ENCODE assay signal across 22 cellular contexts in the genomic region with DNA sequence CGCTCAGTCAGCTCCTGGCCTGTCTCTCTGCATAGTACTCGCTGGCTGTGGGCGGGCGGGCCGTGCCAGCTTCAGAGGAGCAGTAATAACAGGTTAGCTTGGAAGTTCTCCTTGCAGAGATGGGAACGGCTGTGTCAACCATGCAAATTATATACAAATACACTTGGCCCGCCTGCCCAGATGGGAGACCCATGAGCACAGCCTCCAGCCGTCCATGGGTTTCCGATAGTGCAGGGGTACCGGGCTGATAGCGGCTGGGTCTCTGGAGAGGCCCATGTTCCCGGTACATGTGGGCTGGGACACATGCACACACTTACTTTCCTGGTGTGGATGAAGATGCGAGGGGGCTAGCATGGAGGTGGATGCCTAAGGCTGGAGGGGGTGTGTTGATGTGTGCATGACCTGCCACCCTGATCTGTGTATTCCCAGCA. TPM values are rescaled to one million over a fixed set of nuclear protein-coding genes. Genes with fewer than 3 reads are reported as not detected.
A peak's percentile ranks its signal among the peaks of the same experiment; 100 is the strongest.
DNase-seq lines count a peak whose midpoint lies in the region; ATAC-seq, FAIRE-seq and TF ChIP-seq lines count a peak whose summit lies in the region.
"Had no signal": no experiment of that assay in that cellular context is flagged by ENCODE, and none has a peak within 500 bp of the region (broad histone marks: within the 10 kb centered on the region; RNA-seq: fewer than 3 reads in every experiment).

No MANE protein-coding gene starts in this region.

- ATAC-seq in natural killer cell (no peak), pancreas (no peak)
- ATAC-seq in natural killer cell treated with Interleukin-12 subunit alpha and Interleukin-12 subunit beta and Interleukin-15 and Interleukin-18, amount 100 ng/mL, for 72 hours, result no peak
- ATAC-seq in effector memory CD8-positive, alpha-beta T cell (replicated peaks), result no peak
- ATAC-seq: gastrocnemius medialis, GM23338, sciatic nerve had no signal

- TF ChIP-seq POLR2A in Peyer's patch (IDR thresholded peaks at IDR 0.05), result no peak

- peaks cover 63 to 80% of the 10 kb centered on the region in 2 donors for H3K4me1 Mint-ChIP-seq in natural killer cell
- H3K4me1 Mint-ChIP-seq in natural killer cell treated with Interleukin-12 subunit alpha and Interleukin-12 subunit beta and Interleukin-15 and Interleukin-18, amount 100 ng/mL, for 72 hours (ENCODE audit: low read depth in 2 of 2), result peaks cover 66 to 70% of the 10 kb centered on the region in 2 donors
- H3K4me1 Mint-ChIP-seq in effector memory CD8-positive, alpha-beta T cell (ENCODE audit: low read depth in 2 of 2), result peaks cover 85 to 88% of the 10 kb centered on the region in 2 donors
- H3K4me1 Mint-ChIP-seq: GM23338 had no signal

- intact Hi-C loops in natural killer cell (cut with micrococcal nuclease) (loop anchor here (1.0 to 2.0 kb wide), 3 partner anchors 8 to 34 kb away; no protein-coding TSS in a partner anchor), pancreas (cut with DNase I) (no loop called here)

- H3K27me3 ChIP-seq in Peyer's patch, result no peaks in the 10 kb centered on the region
- H3K27me3 ChIP-seq in thymus (ENCODE audit: control insufficient read depth, insufficient read depth), result no peaks in the 10 kb centered on the region
- H3K27me3 ChIP-seq in pancreas, result no peaks in the 10 kb centered on the region
- H3K27me3 ChIP-seq: gastrocnemius medialis had no signal

- TF ChIP-seq CTCF in natural killer cell (IDR thresholded peaks at IDR 0.05), result no peak
- no peak for TF ChIP-seq CTCF in Peyer's patch (IDR thresholded peaks at IDR 0.05)
- TF ChIP-seq CTCF in pancreas (IDR thresholded peaks at IDR 0.05), result no peak

- FAIRE-seq in pancreas (lab: Jason Lieb, UNC), result no peak

- H3K4me3 ChIP-seq in Peyer's patch, result no peak overlapping the region
- no peak overlapping the region for H3K4me3 ChIP-seq in thymus (ENCODE audit: low read length)
- H3K4me3 ChIP-seq in pancreas, result no peak overlapping the region
- H3K4me3 ChIP-seq: gastrocnemius medialis, GM23338 had no signal

- H3K36me3 ChIP-seq in Peyer's patch, result no peaks in the 10 kb centered on the region
- no peaks in the 10 kb centered on the region for H3K36me3 ChIP-seq in thymus (ENCODE audit: control insufficient read depth, insufficient read depth)
- no peaks in the 10 kb centered on the region for H3K36me3 ChIP-seq in pancreas
- H3K36me3 ChIP-seq: gastrocnemius medialis had no signal

- H3K36me3 Mint-ChIP-seq in natural killer cell, result no peaks in the 10 kb centered on the region
- peaks cover 4% of the 10 kb centered on the region for H3K36me3 Mint-ChIP-seq in natural killer cell treated with Interleukin-12 subunit alpha and Interleukin-12 subunit beta and Interleukin-15 and Interleukin-18, amount 100 ng/mL, for 72 hours
- peaks cover 38% of the 10 kb centered on the region for H3K36me3 Mint-ChIP-seq in effector memory CD8-positive, alpha-beta T cell (ENCODE audit: insufficient read depth)

- H3K27me3 Mint-ChIP-seq in natural killer cell (ENCODE audit: low read depth in 2 of 2), result peaks cover 9 to 10% of the 10 kb centered on the region in 2 donors
- peaks cover 8 to 10% of the 10 kb centered on the region in 2 donors for H3K27me3 Mint-ChIP-seq in natural killer cell treated with Interleukin-12 subunit alpha and Interleukin-12 subunit beta and Interleukin-15 and Interleukin-18, amount 100 ng/mL, for 72 hours
- H3K27me3 Mint-ChIP-seq in effector memory CD8-positive, alpha-beta T cell, result no peaks in the 10 kb centered on the region

- no peaks in the 10 kb centered on the region for H3K9me3 Mint-ChIP-seq in natural killer cell
- H3K9me3 Mint-ChIP-seq in natural killer cell treated with Interleukin-12 subunit alpha and Interleukin-12 subunit beta and Interleukin-15 and Interleukin-18, amount 100 ng/mL, for 72 hours, result no peaks in the 10 kb centered on the region
- no peaks in the 10 kb centered on the region for H3K9me3 Mint-ChIP-seq in effector memory CD8-positive, alpha-beta T cell
- H3K9me3 Mint-ChIP-seq: GM23338 had no signal

- H3K27ac Mint-ChIP-seq in natural killer cell, result peak overlapping the region; percentile 92 to 95
- peak overlapping the region in 1 of 2 donors; percentile 8 for H3K27ac Mint-ChIP-seq in natural killer cell treated with Interleukin-12 subunit alpha and Interleukin-12 subunit beta and Interleukin-15 and Interleukin-18, amount 100 ng/mL, for 72 hours
- H3K27ac Mint-ChIP-seq in effector memory CD8-positive, alpha-beta T cell, result peak overlapping the region; percentile 98 to 99
- H3K27ac Mint-ChIP-seq: GM23338 had no signal

- H3K4me3 Mint-ChIP-seq in natural killer cell, result no peak overlapping the region
- H3K4me3 Mint-ChIP-seq in natural killer cell treated with Interleukin-12 subunit alpha and Interleukin-12 subunit beta and Interleukin-15 and Interleukin-18, amount 100 ng/mL, for 72 hours, result no peak overlapping the region
- peak overlapping the region; percentile 74 to 76 for H3K4me3 Mint-ChIP-seq in effector memory CD8-positive, alpha-beta T cell
- H3K4me3 Mint-ChIP-seq: GM23338 had no signal

- H3K27ac ChIP-seq in Peyer's patch (peak overlapping the region; percentile 13 to 72 (median 44)), thymus (ENCODE audit: low read depth) (peak overlapping the region; percentile 68), pancreas (no peak overlapping the region)
- H3K27ac ChIP-seq: RWPE1 had no signal

- no peaks in the 10 kb centered on the region for H3K9me3 ChIP-seq in Peyer's patch
- H3K9me3 ChIP-seq in thymus (ENCODE audit: control insufficient read depth), result no peaks in the 10 kb centered on the region
- H3K9me3 ChIP-seq in pancreas, result no peaks in the 10 kb centered on the region
- H3K9me3 ChIP-seq: gastrocnemius medialis had no signal

- DNase-seq in natural killer cell (no peak), Peyer's patch (no peak), middle frontal gyrus (ENCODE audit: extremely low spot score, low spot score) (no peak), pancreas (no peak)
- no peak for DNase-seq in natural killer cell treated with Interleukin-12 subunit alpha and Interleukin-12 subunit beta and Interleukin-15 and Interleukin-18, amount 100 ng/mL, for 72 hours (ENCODE audit: low spot score)
- no peak for DNase-seq in effector memory CD8-positive, alpha-beta T cell
- DNase-seq in stimulated activated CD4-positive, alpha-beta T cell treated with anti-CD3 and anti-CD28 coated beads, Interleukin-2, amount 100 ng/mL, for 48 hours, result no peak
- DNase-seq: activated CD4-positive, alpha-beta T cell treated with anti-CD3 and anti-CD28 coated beads, Interleukin-2, amount 50 U/mL, for 1 hour; aorta; central memory CD4-positive, alpha-beta T cell; gastrocnemius medialis; Karpas-422; NCI-H1930; NCI-H446 treated with DMSO at 0.1 percent for 48 hours; stimulated activated naive CD4-positive, alpha-beta T cell treated with Interleukin-2 at 50 U/mL for 16 hours; trophoblast cell had no signal

- peaks cover 0 to 27% (median 11%) of the 10 kb centered on the region in 4 donors for H3K4me1 ChIP-seq in Peyer's patch
- peaks cover 10% of the 10 kb centered on the region for H3K4me1 ChIP-seq in thymus (ENCODE audit: control insufficient read depth, insufficient read depth, low read length)
- no peaks in the 10 kb centered on the region for H3K4me1 ChIP-seq in pancreas

- WGBS in thymus, result 96% methylated on average over 13 of the region's 13 CpGs
- WGBS in pancreas, 2 donors, result 73 to 85% methylated on average over 13 of the region's 13 CpGs

RNA-seq across cellular contexts. Expression of a gene that starts 12.8 kb away (rescaled TPM):
- total RNA-seq in natural killer cell (10 to 100 TPM; 24.8 to 42.0 (median 40.2) TPM), Peyer's patch (10 to 100 TPM in 1 of 4 donors, 1 to 10 TPM in 3; 1.7 to 11.6 (median 2.3) TPM), pancreas (under 1 TPM; 0.04 to 0.23 (median 0.13) TPM)
- total RNA-seq in natural killer cell treated with Interleukin-12 subunit alpha and Interleukin-12 subunit beta and Interleukin-15 and Interleukin-18, amount 100 ng/mL, for 72 hours, result 1 to 10 TPM; 3.3 to 5.7 TPM
- polyA plus RNA-seq in thymus (2.9 TPM), pancreas (under 1 TPM; 0.16 to 0.19 TPM)
- total RNA-seq: GM23338, HT1080, osteoblast had no signal
- polyA plus RNA-seq: GM23338 had no signal

Comparison
In these comparisons a context has a peak if more than half of its experiments do, and no peak if none do; other contexts are left out.
1. H3K4me3 Mint-ChIP-seq: peak in effector memory CD8-positive, alpha-beta T cell (2 of 2); none in natural killer cell (single experiment) and natural killer cell treated with Interleukin-12 subunit alpha and Interleukin-12 subunit beta and Interleukin-15 and Interleukin-18, amount 100 ng/mL, for 72 hours (single experiment).
2. H3K27ac ChIP-seq: peak in Peyer's patch (4 of 4) and thymus (single experiment); none in pancreas (0 of 4).